In the genomic region with DNA sequence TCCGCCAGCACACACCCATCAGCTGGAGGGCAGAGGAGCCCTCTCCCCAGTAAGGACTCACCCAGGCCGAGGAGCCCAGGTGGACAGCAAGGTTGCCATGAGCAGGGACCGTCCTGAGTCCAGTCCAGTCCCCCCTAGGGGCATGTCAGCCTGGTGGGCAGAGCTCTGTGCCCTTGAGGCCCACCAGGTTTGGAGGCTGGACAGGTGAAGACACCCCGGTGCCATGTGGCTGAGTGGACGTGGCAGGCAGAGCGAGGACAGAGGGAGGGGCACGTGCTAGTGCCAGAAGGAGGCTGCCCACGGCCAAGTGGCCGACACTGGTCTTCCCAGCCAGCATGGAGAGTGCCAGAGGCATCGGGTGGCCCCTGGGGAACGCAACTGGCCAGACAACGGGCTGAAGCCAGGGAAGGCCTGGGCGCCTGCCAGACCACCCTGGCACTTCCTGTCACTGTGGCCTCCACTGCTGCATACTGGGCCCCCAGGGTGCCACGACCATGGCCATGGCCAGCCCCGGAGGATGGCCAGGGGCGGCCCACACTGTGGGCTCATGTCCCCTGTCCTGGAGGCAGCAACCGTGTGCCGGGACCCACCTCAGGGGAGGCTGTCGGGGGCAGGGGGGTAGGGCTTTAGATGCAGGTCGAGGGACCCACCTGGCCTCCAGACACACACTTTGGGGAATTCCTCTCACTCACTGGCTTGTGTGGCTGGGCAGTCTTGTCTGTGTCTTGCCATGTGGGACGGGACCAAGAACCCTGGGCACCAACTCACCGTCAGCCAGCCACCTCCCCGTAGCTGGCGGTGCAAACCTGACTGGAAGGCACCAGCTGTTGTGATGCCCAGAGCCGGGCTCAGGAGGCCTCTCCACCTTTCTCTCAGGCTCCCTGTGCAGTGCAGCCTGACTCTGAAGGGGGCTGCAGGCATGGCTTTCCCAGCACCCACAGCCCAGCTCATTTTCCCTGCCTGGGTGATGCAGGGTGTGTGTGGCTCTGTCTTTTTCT, we compare ENCODE assay signal across 20 cellular contexts. TPM values are rescaled to one million over a fixed set of nuclear protein-coding genes. Genes with fewer than 3 reads are reported as not detected.
A peak's percentile ranks its signal among the peaks of the same experiment; 100 is the strongest.
DNase-seq lines count a peak whose midpoint lies in the region; ATAC-seq and TF ChIP-seq lines count a peak whose summit lies in the region.
"Had no signal": no experiment of that assay in that cellular context is flagged by ENCODE, and none has a peak within 500 bp of the region (broad histone marks: within the 10 kb centered on the region; RNA-seq: fewer than 3 reads in every experiment).

No MANE protein-coding gene starts in this region.

- H3K4me3 ChIP-seq in heart right ventricle (no peak overlapping the region), upper lobe of right lung (no peak overlapping the region), thyroid gland (replicated peaks in 1 of 3) (no peak overlapping the region)
- H3K4me3 ChIP-seq: SJCRH30, upper lobe of left lung had no signal

- H3K4me1 ChIP-seq in heart right ventricle (peaks cover 3 to 44% (median 16%) of the 10 kb centered on the region in 9 donors), upper lobe of right lung (peaks cover 16% of the 10 kb centered on the region), thyroid gland (peaks cover 12 to 16% of the 10 kb centered on the region in 2 donors)

- H3K4me3 Mint-ChIP-seq in dendritic cell treated with granulocyte-macrophage colony-stimulating factor and Interleukin-4, amounts not matched to agents 40 ng/mL and 50 ng/mL, for 4 days: no peak overlapping the region
- H3K4me3 Mint-ChIP-seq: activated T-cell treated with anti-CD3 and anti-CD28 coated beads, Interleukin-2, amount 50 U/mL, for 4 hours had no signal

- peak in 6 of 8 donors; percentile 3 to 49 (median 14) for ATAC-seq in heart right ventricle
- ATAC-seq in Right ventricle myocardium inferior: no peak
- peak; percentile 1 for ATAC-seq in upper lobe of right lung
- ATAC-seq: activated T-cell treated with anti-CD3 and anti-CD28 coated beads, Interleukin-2, amount 50 U/mL, for 4 hours had no signal

- H3K9me3 ChIP-seq in heart right ventricle: no peaks in the 10 kb centered on the region
- H3K9me3 ChIP-seq in upper lobe of right lung: no peaks in the 10 kb centered on the region
- H3K9me3 ChIP-seq in thyroid gland: no peaks in the 10 kb centered on the region
- H3K9me3 ChIP-seq: neutrophil, SJCRH30 had no signal

- peak overlapping the region; percentile 74 for H3K27ac Mint-ChIP-seq in dendritic cell treated with granulocyte-macrophage colony-stimulating factor and Interleukin-4, amounts not matched to agents 40 ng/mL and 50 ng/mL, for 4 days

- TF ChIP-seq CTCF in heart right ventricle (IDR thresholded peaks at IDR 0.05) (no peak), upper lobe of right lung (IDR thresholded peaks at IDR 0.05) (no peak), thyroid gland (IDR thresholded peaks at IDR 0.05) (no peak)

- 79 to 83% methylated on average over 25 of the region's 25 CpGs for WGBS in heart right ventricle, 2 donors
- WGBS in thyroid gland, 2 donors: 86 to 89% methylated on average over 7 to 18 of the region's 25 CpGs

- TF ChIP-seq POLR2A in thyroid gland (IDR thresholded peaks at IDR 0.05): no peak

- peaks cover 85% of the 10 kb centered on the region for H3K4me1 Mint-ChIP-seq in dendritic cell treated with granulocyte-macrophage colony-stimulating factor and Interleukin-4, amounts not matched to agents 40 ng/mL and 50 ng/mL, for 4 days (ENCODE audit: low read depth)

- DNase-seq in heart right ventricle (no peak), Right ventricle myocardium inferior (ENCODE audit: missing footprints) (no peak), myocyte (ENCODE audit: low read depth) (peak; percentile 44), upper lobe of right lung (no peak), thyroid gland (no peak), medulla oblongata (ENCODE audit: extremely low spot score) (no peak), retina (no peak)
- DNase-seq: activated CD4-positive, CD25-positive, alpha-beta regulatory T cell; activated naive CD4-positive, alpha-beta T cell treated with anti-CD3 and anti-CD28 coated beads, Interleukin-2, amount 50 U/mL, for 16 hours; activated T-cell treated with anti-CD3 and anti-CD28 coated beads, Interleukin-2, amount 50 U/mL, for 4 hours; C1 segment of cervical spinal cord; HCEC 1CT; hippocampal formation; midbrain; OCI-M1; T-helper 2 cell had no signal

- H3K9me3 Mint-ChIP-seq in dendritic cell treated with granulocyte-macrophage colony-stimulating factor and Interleukin-4, amounts not matched to agents 40 ng/mL and 50 ng/mL, for 4 days: peaks cover 32% of the 10 kb centered on the region
- H3K9me3 Mint-ChIP-seq: activated T-cell treated with anti-CD3 and anti-CD28 coated beads, Interleukin-2, amount 50 U/mL, for 4 hours had no signal

- no peak overlapping the region for H3K27ac ChIP-seq in heart right ventricle
- no peak overlapping the region for H3K27ac ChIP-seq in upper lobe of right lung
- no peak overlapping the region for H3K27ac ChIP-seq in thyroid gland
- H3K27ac ChIP-seq: neutrophil, SJCRH30 had no signal

- H3K36me3 ChIP-seq in heart right ventricle (no peaks in the 10 kb centered on the region), upper lobe of right lung (no peaks in the 10 kb centered on the region), thyroid gland (no peaks in the 10 kb centered on the region)
- H3K36me3 ChIP-seq: neutrophil, SJCRH30 had no signal

- H3K36me3 Mint-ChIP-seq in dendritic cell treated with granulocyte-macrophage colony-stimulating factor and Interleukin-4, amounts not matched to agents 40 ng/mL and 50 ng/mL, for 4 days (ENCODE audit: low read depth): peaks cover 42% of the 10 kb centered on the region

- intact Hi-C loops in heart right ventricle (cut with DNase I): no loop called here
- intact Hi-C loops in Right ventricle myocardium inferior (cut with DNase I): no loop called here
- intact Hi-C loops in dendritic cell treated with granulocyte-macrophage colony-stimulating factor and Interleukin-4, amounts not matched to agents 40 ng/mL and 50 ng/mL, for 4 days (cut with micrococcal nuclease): no loop called here
- intact Hi-C loops in upper lobe of right lung (cut with DNase I): no loop called here
- intact Hi-C loops in thyroid gland (cut with DNase I): no loop called here

- H3K27me3 ChIP-seq in heart right ventricle: no peaks in the 10 kb centered on the region
- H3K27me3 ChIP-seq in upper lobe of right lung: no peaks in the 10 kb centered on the region
- no peaks in the 10 kb centered on the region for H3K27me3 ChIP-seq in thyroid gland
- H3K27me3 ChIP-seq: SJCRH30, upper lobe of left lung had no signal

- peaks cover 2% of the 10 kb centered on the region for H3K27me3 Mint-ChIP-seq in dendritic cell treated with granulocyte-macrophage colony-stimulating factor and Interleukin-4, amounts not matched to agents 40 ng/mL and 50 ng/mL, for 4 days

RNA-seq across cellular contexts. Expression of a gene that starts 42.3 kb away (rescaled TPM):
- total RNA-seq in heart right ventricle (10 to 100 TPM in 3 of 10 donors, 1 to 10 TPM in 7; 5.6 to 25.5 (median 8.9) TPM), Right ventricle myocardium inferior (13.4 TPM), myocyte (7.1 and 16.5 TPM in 2 replicates), upper lobe of right lung (690 TPM), thyroid gland (10 to 100 TPM; 30.9 to 35.7 (median 33.3) TPM)
- 10 to 100 TPM; 14.8 to 23.8 TPM for polyA plus RNA-seq in heart right ventricle
- polyA plus RNA-seq in myocyte (2012): 8.7 TPM

Comparison
In these comparisons a context has a peak if more than half of its experiments do, and no peak if none do; other contexts are left out.
1. RNA of a gene that starts 42.3 kb away (total RNA-seq): 690 TPM in upper lobe of right lung (single experiment); 30.9 to 35.7 TPM in thyroid gland, 13.4 TPM in Right ventricle myocardium inferior (single experiment), 5.6 to 25.5 TPM in heart right ventricle and 7.1 to 16.5 TPM in myocyte; every median in the first group is over 10 times any median in the second.